ENCODE assay signal across 1 cellular context in genomic region chr16:682493-683395, GRCh38.
TF ChIP-seq lines count a peak whose summit lies in the region.

No MANE protein-coding gene starts in this region.

TF ChIP-seq in IMR-90, 13 proteins besides CTCF, POLR2A, EP300 and RAD21:
- no peak for TF ChIP-seq NFE2L2 (IDR thresholded peaks at IDR 0.05; ENCODE audit: low read depth, low read length)
- TF ChIP-seq RFX5 (IDR thresholded peaks at IDR 0.05; ENCODE audit: low read depth, low read length): no peak
- TF ChIP-seq BHLHE40 (IDR thresholded peaks at IDR 0.05; ENCODE audit: low read depth, low read length): no peak
- no peak for TF ChIP-seq MXI1 (IDR thresholded peaks at IDR 0.05; ENCODE audit: borderline replicate concordance, low read depth, low read length)
- no peak for TF ChIP-seq CHD1 (IDR thresholded peaks at IDR 0.05; ENCODE audit: low read depth, low read length)
